8 cellular contexts compared by ENCODE assay signal in the genomic region with DNA sequence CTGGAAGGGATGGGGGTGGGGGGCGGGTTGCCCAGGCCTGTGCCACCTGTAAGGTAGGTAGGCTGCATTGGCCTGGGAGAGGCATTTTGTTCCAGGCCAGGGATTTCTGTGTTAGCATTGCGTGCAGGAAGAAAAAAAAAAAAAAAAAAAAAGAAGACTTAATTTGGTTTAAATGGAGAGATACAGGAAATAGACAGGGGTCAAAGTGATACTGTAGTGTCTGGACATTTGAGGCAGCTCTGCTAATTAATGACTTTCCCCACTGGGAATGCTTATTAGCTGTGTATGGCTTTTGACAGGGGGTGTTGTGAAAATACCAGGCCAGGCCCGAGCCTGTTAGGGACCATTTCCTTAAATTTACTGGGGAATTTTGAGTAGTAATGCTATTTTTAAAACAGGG. TPM values are rescaled to one million over a fixed set of nuclear protein-coding genes. Genes with fewer than 3 reads are reported as not detected.
DNase-seq lines count a peak whose midpoint lies in the region; ATAC-seq and TF ChIP-seq lines count a peak whose summit lies in the region.

No MANE protein-coding gene starts in this region.

- CTCF ChIA-PET in activated naive CD4-positive, alpha-beta T cell treated with anti-CD3 and anti-CD28 coated beads for 36 hours (lab: Charles Lee), result interaction anchor here (1.1 kb wide), 1 partner anchor 54 kb away, joined by 4 read pairs; no protein-coding TSS in a partner anchor

- no peaks in the 10 kb centered on the region for H3K27me3 Mint-ChIP-seq in activated naive CD4-positive, alpha-beta T cell treated with anti-CD3 and anti-CD28 coated beads for 36 hours (ENCODE audit: low read depth)
- no peaks in the 10 kb centered on the region for H3K27me3 Mint-ChIP-seq in activated naive CD8-positive, alpha-beta T cell treated with anti-CD3 and anti-CD28 coated beads, Interleukin-2, amount 10 ng/mL, durations not matched to agents 7 days and 5 days

- H3K9me3 Mint-ChIP-seq in activated naive CD4-positive, alpha-beta T cell treated with anti-CD3 and anti-CD28 coated beads for 36 hours, result no peaks in the 10 kb centered on the region
- no peaks in the 10 kb centered on the region for H3K9me3 Mint-ChIP-seq in activated naive CD8-positive, alpha-beta T cell treated with anti-CD3 and anti-CD28 coated beads, Interleukin-2, amount 10 ng/mL, durations not matched to agents 7 days and 5 days

- no peaks in the 10 kb centered on the region for H3K27me3 ChIP-seq in right lobe of liver
- H3K27me3 ChIP-seq in transverse colon, result no peaks in the 10 kb centered on the region

- peaks cover 52% of the 10 kb centered on the region for H3K4me1 Mint-ChIP-seq in activated naive CD4-positive, alpha-beta T cell treated with anti-CD3 and anti-CD28 coated beads for 36 hours (ENCODE audit: low read depth)
- peaks cover 41% of the 10 kb centered on the region for H3K4me1 Mint-ChIP-seq in activated naive CD8-positive, alpha-beta T cell treated with anti-CD3 and anti-CD28 coated beads, Interleukin-2, amount 10 ng/mL, durations not matched to agents 7 days and 5 days

- 0% methylated on average over 3 of the region's 3 CpGs for WGBS in right lobe of liver (ENCODE audit: insufficient coverage, low coverage, low lambda C conversion rate, missing lambda C conversion rate)
- 7 to 13% methylated on average over 1 to 3 of the region's 3 CpGs for WGBS in transverse colon (ENCODE audit: low coverage in 1 of 2), 2 donors

- peaks cover 0 to 38% (median 8%) of the 10 kb centered on the region in 4 donors for H3K4me1 ChIP-seq in right lobe of liver
- peaks cover 5 to 41% (median 19%) of the 10 kb centered on the region in 4 donors for H3K4me1 ChIP-seq in transverse colon

- TF ChIP-seq EP300 in transverse colon (IDR thresholded peaks at IDR 0.05; ENCODE audit: low read depth), result no peak

- H3K36me3 Mint-ChIP-seq in activated naive CD4-positive, alpha-beta T cell treated with anti-CD3 and anti-CD28 coated beads for 36 hours (ENCODE audit: low read depth), result no peaks in the 10 kb centered on the region
- peaks cover 9% of the 10 kb centered on the region for H3K36me3 Mint-ChIP-seq in activated naive CD8-positive, alpha-beta T cell treated with anti-CD3 and anti-CD28 coated beads, Interleukin-2, amount 10 ng/mL, durations not matched to agents 7 days and 5 days

- intact Hi-C loops in activated naive CD4-positive, alpha-beta T cell treated with anti-CD3 and anti-CD28 coated beads for 36 hours (cut with micrococcal nuclease), result no loop called here
- intact Hi-C loops in right lobe of liver (cut with DNase I) (no loop called here), transverse colon (cut with DNase I; ENCODE audit: low total_unique reads) (no loop called here)

- H3K4me3 ChIP-seq in right lobe of liver (peak overlapping the region; percentile 75 to 89 (median 77)), transverse colon (peak overlapping the region; percentile 93 to 99 (median 98))

- peak overlapping the region; percentile 73 for H3K27ac Mint-ChIP-seq in activated naive CD4-positive, alpha-beta T cell treated with anti-CD3 and anti-CD28 coated beads for 36 hours
- peak overlapping the region; percentile 38 for H3K27ac Mint-ChIP-seq in activated naive CD8-positive, alpha-beta T cell treated with anti-CD3 and anti-CD28 coated beads, Interleukin-2, amount 10 ng/mL, durations not matched to agents 7 days and 5 days

- H3K4me3 Mint-ChIP-seq in activated naive CD4-positive, alpha-beta T cell treated with anti-CD3 and anti-CD28 coated beads for 36 hours, result peak overlapping the region; percentile 72
- peak overlapping the region; percentile 83 for H3K4me3 Mint-ChIP-seq in activated naive CD8-positive, alpha-beta T cell treated with anti-CD3 and anti-CD28 coated beads, Interleukin-2, amount 10 ng/mL, durations not matched to agents 7 days and 5 days

- no peak for DNase-seq in activated naive CD4-positive, alpha-beta T cell treated with anti-CD3 and anti-CD28 coated beads for 36 hours
- no peak for DNase-seq in activated naive CD4-positive, alpha-beta T cell treated with anti-CD3 and anti-CD28 coated beads, Interleukin-2, amount 50 U/mL, for 16 hours
- DNase-seq in activated naive CD8-positive, alpha-beta T cell treated with anti-CD3 and anti-CD28 coated beads, Interleukin-2, amount 10 ng/mL, durations not matched to agents 7 days and 5 days, result no peak
- DNase-seq in right lobe of liver (no peak), transverse colon (no peak), NCI-H2029 (lab: John Stamatoyannopoulos, UW) (no peak), 8988T (no peak), omental fat pad (ENCODE audit: low spot score) (no peak)

- H3K36me3 ChIP-seq in right lobe of liver, result no peaks in the 10 kb centered on the region
- peaks cover 0 to under 1% (median 0%) of the 10 kb centered on the region in 4 donors for H3K36me3 ChIP-seq in transverse colon

- H3K9me3 ChIP-seq in right lobe of liver (no peaks in the 10 kb centered on the region), transverse colon (no peaks in the 10 kb centered on the region)

- POLR2A ChIA-PET in activated naive CD8-positive, alpha-beta T cell treated with anti-CD3 and anti-CD28 coated beads, Interleukin-2, amount 10 ng/mL, durations not matched to agents 7 days and 5 days (lab: Charles Lee), result interaction anchor here (0.7 to 8.8 kb wide), 4 partner anchors 24 to 354 kb away, joined by 5 to 179 read pairs (median 6); partner anchors contain the start of gene ZNF18

- TF ChIP-seq POLR2A in right lobe of liver (IDR thresholded peaks at IDR 0.05), result no peak
- no peak for TF ChIP-seq POLR2A in transverse colon (IDR thresholded peaks at IDR 0.05)

- TF ChIP-seq CTCF in right lobe of liver (IDR thresholded peaks at IDR 0.05), result no peak
- TF ChIP-seq CTCF in transverse colon (IDR thresholded peaks at IDR 0.05), result no peak
- TF ChIP-seq CTCF in omental fat pad (IDR thresholded peaks at IDR 0.05), result no peak

- H3K27ac ChIP-seq in right lobe of liver (peak overlapping the region in 2 of 3 donors; percentile 81 to 87), transverse colon (peak overlapping the region; percentile 89 to 97 (median 93))

- in situ Hi-C loops in transverse colon (cut with MboI; ENCODE audit: low pct_ligation_motif_present in 1 of 4, low pct_unique_long_range_greater_than_20kb in 1 of 4, low sequenced_read_pairs in 3 of 4), result loop anchor here in 1 of 4 donors (25.0 kb wide), 1 partner anchor 991 kb away; the partner anchor contains the start of gene ELAC2

- ATAC-seq in activated naive CD8-positive, alpha-beta T cell treated with anti-CD3 and anti-CD28 coated beads, Interleukin-2, amount 10 ng/mL, durations not matched to agents 7 days and 5 days (ENCODE audit: low read depth), result no peak
- no peak for ATAC-seq in right lobe of liver
- no peak for ATAC-seq in omental fat pad (ENCODE audit: low FRiP score)

RNA-seq across cellular contexts. Expression of gene MAP2K4, which starts 0.9 kb away (rescaled TPM):
- total RNA-seq in activated naive CD4-positive, alpha-beta T cell treated with anti-CD3 and anti-CD28 coated beads for 36 hours, result 10 to 100 TPM; 22.5 to 23.5 TPM
- 10 to 100 TPM; 44.6 to 47.1 TPM for total RNA-seq in activated naive CD8-positive, alpha-beta T cell treated with anti-CD3 and anti-CD28 coated beads, Interleukin-2, amount 10 ng/mL, durations not matched to agents 7 days and 5 days
- total RNA-seq in right lobe of liver (10 to 100 TPM; 14.9 to 23.7 (median 18.7) TPM), transverse colon (10 to 100 TPM in 3 of 4 donors, 1 to 10 TPM in 1; 6.2 to 24.0 (median 17.8) TPM), omental fat pad (10 to 100 TPM; 21.0 to 26.7 (median 25.1) TPM)

RNA-seq across cellular contexts. Expression of gene ZNF18, which starts 24.3 kb away (rescaled TPM):
- total RNA-seq in activated naive CD4-positive, alpha-beta T cell treated with anti-CD3 and anti-CD28 coated beads for 36 hours, result 1 to 10 TPM; 8.1 to 8.2 TPM
- 10 to 100 TPM; 16.3 to 18.1 TPM for total RNA-seq in activated naive CD8-positive, alpha-beta T cell treated with anti-CD3 and anti-CD28 coated beads, Interleukin-2, amount 10 ng/mL, durations not matched to agents 7 days and 5 days
- total RNA-seq in right lobe of liver (1 to 10 TPM; 3.7 to 7.0 (median 4.2) TPM), transverse colon (10 to 100 TPM in 1 of 4 donors, 1 to 10 TPM in 3; 2.2 to 15.5 (median 7.9) TPM), omental fat pad (10 to 100 TPM in 1 of 4 donors, 1 to 10 TPM in 3; 4.1 to 12.1 (median 6.3) TPM)
